ENCODE assay signal across 28 cellular contexts in genomic region chr3:77726509-77726908, GRCh38.
DNase-seq lines count a peak whose midpoint lies in the region; ATAC-seq, FAIRE-seq and TF ChIP-seq lines count a peak whose summit lies in the region.
"Had no signal": no experiment of that assay in that cellular context is flagged by ENCODE, and none has a peak within 500 bp of the region (broad histone marks: within the 10 kb centered on the region; RNA-seq: fewer than 3 reads in every experiment).

No MANE protein-coding gene starts in this region.

- DNase-seq in PC-3: no peak
- DNase-seq in astrocyte (ENCODE audit: low read depth): peak; percentile 9
- peak; percentile 37 for DNase-seq in fibroblast of gingiva (ENCODE audit: low read depth)
- peak; percentile 2 for DNase-seq in hepatic stellate cell (ENCODE audit: low spot score)
- no peak for DNase-seq in trophoblast cell
- no peak for DNase-seq in NCI-H446 treated with DMSO at 0.1 percent for 48 hours (lab: John Stamatoyannopoulos, UW)
- DNase-seq: CD8-positive, alpha-beta T cell; DMS 273 treated with DMSO at 0.1 percent for 48 hours; DMS79; EL; GDM1; H9; MV-4-11; NCI-H1105; NCI-H1436 treated with DMSO at 0.1 percent for 48 hours; NCI-H1930; NCI-H2107; NCI-H524 treated with DMSO at 0.1 percent for 48 hours; NCI-H82; NK-92 treated with Interleukin-12 subunit alpha and Interleukin-12 subunit beta, amount 100 ng/mL, for 24 hours; RPMI8226; SHP77 treated with DMSO at 0.1 percent for 48 hours had no signal

- BruUV-seq in PC-3 (replicated peaks; lab: Mats Ljungman, UMichigan): no TSS peak

- H2BK120ac ChIP-seq in trophoblast cell (ENCODE audit: insufficient read depth, low read length, poor library complexity): no peak overlapping the region

- no CpG with 5 or more reads among the region's 1 CpG for WGBS in trophoblast cell (ENCODE audit: extremely low coverage, insufficient coverage, insufficient read length)

- H3K4me1 ChIP-seq in PC-3 (ENCODE audit: insufficient read depth, low read length): no peaks in the 10 kb centered on the region
- H3K4me1 ChIP-seq in astrocyte (ENCODE audit: insufficient read depth, low read length): peaks cover 2% of the 10 kb centered on the region
- no peaks in the 10 kb centered on the region for H3K4me1 ChIP-seq in trophoblast cell (ENCODE audit: control insufficient read depth in 1 of 2, insufficient read depth in 2 of 2, low read length in 2 of 2)

- no peak overlapping the region for H3K4me3 ChIP-seq in PC-3 (ENCODE audit: low read length)
- H3K4me3 ChIP-seq in astrocyte (ENCODE audit: insufficient read depth, low read depth, low read length): no peak overlapping the region
- no peak overlapping the region for H3K4me3 ChIP-seq in trophoblast cell (ENCODE audit: low read depth, low read length)
- H3K4me3 ChIP-seq: GM12878, GM23338, K562 had no signal

- H3K27me3 ChIP-seq in PC-3 (ENCODE audit: low read length) (no peaks in the 10 kb centered on the region), astrocyte (ENCODE audit: insufficient read depth, low read length) (no peaks in the 10 kb centered on the region), trophoblast cell (ENCODE audit: insufficient read depth, low read length) (no peaks in the 10 kb centered on the region)

- H3F3A ChIP-seq in PC-3 (ENCODE audit: low read length, unreplicated experiment): no peaks in the 10 kb centered on the region

- H3K9me3 ChIP-seq in PC-3 (ENCODE audit: low read length): no peaks in the 10 kb centered on the region
- H3K9me3 ChIP-seq in astrocyte (ENCODE audit: insufficient read depth, low read depth, low read length): no peaks in the 10 kb centered on the region
- H3K9me3 ChIP-seq in trophoblast cell (ENCODE audit: insufficient read depth, low read depth, low read length): no peaks in the 10 kb centered on the region

- no peak overlapping the region for H4K8ac ChIP-seq in trophoblast cell (ENCODE audit: low read depth, low read length)

- H3K4me2 ChIP-seq in PC-3 (ENCODE audit: low read length) (no peak overlapping the region), astrocyte (ENCODE audit: low read length) (no peak overlapping the region), trophoblast cell (ENCODE audit: low read length) (no peak overlapping the region)
- H3K4me2 ChIP-seq: GM23338 had no signal

- no peak overlapping the region for H2BK5ac ChIP-seq in trophoblast cell (ENCODE audit: low read depth, low read length, poor library complexity)

- H2AFZ ChIP-seq in PC-3 (ENCODE audit: low read length): no peak overlapping the region
- no peak overlapping the region for H2AFZ ChIP-seq in astrocyte (ENCODE audit: low read depth, low read length)
- H2AFZ ChIP-seq in trophoblast cell (ENCODE audit: insufficient read depth, low read length, poor library complexity): no peak overlapping the region
- H2AFZ ChIP-seq: GM23338 had no signal

- H3K4me1 Mint-ChIP-seq in astrocyte (ENCODE audit: low read depth, unreplicated experiment): no peaks in the 10 kb centered on the region
- H3K4me1 Mint-ChIP-seq: GM23338, H9 had no signal

- no peaks in the 10 kb centered on the region for H3K36me3 ChIP-seq in PC-3 (ENCODE audit: low read depth, low read length)
- no peaks in the 10 kb centered on the region for H3K36me3 ChIP-seq in astrocyte (ENCODE audit: insufficient read depth, low read length)
- H3K36me3 ChIP-seq in trophoblast cell (ENCODE audit: control insufficient read depth in 1 of 2, insufficient read depth in 2 of 2, low read length in 2 of 2): no peaks in the 10 kb centered on the region

- no peak overlapping the region for H3K23ac ChIP-seq in trophoblast cell (ENCODE audit: low read length)

- no peak overlapping the region for H4K12ac ChIP-seq in trophoblast cell (ENCODE audit: low read depth, low read length)

- H3K9me3 Mint-ChIP-seq in astrocyte (ENCODE audit: unreplicated experiment): no peaks in the 10 kb centered on the region
- H3K9me3 Mint-ChIP-seq: GM23338 had no signal

- no peak overlapping the region for H3K27ac Mint-ChIP-seq in astrocyte (ENCODE audit: unreplicated experiment)
- H3K27ac Mint-ChIP-seq: CD8-positive, alpha-beta T cell; GM23338; H9 had no signal

- 0 out of 2 replicates have a peak, but pooled peaks have one; percentile 49 for ATAC-seq in PC-3
- ATAC-seq in HG02970 (IDR thresholded peaks at IDR 0.05; ENCODE audit: low FRiP score, unreplicated experiment): no peak
- ATAC-seq: CD8-positive, alpha-beta T cell; GM12878; GM23338; K562 had no signal

- no peak for TF ChIP-seq CTCF in PC-3 (conservative IDR thresholded peaks at IDR 0.05; ENCODE audit: low read depth, low read length)
- no peak for TF ChIP-seq CTCF in astrocyte (IDR thresholded peaks at IDR 0.05; ENCODE audit: insufficient read depth, low read depth, low read length)

- CTCF ChIA-PET in PC-3 (lab: Charles Lee): no interaction called here

- no peaks in the 10 kb centered on the region for H3K27me3 Mint-ChIP-seq in astrocyte (ENCODE audit: low read depth, unreplicated experiment)

- H3K79me1 ChIP-seq in trophoblast cell (ENCODE audit: low read length): no peaks in the 10 kb centered on the region

- H3K9me2 ChIP-seq in PC-3 (replicated peaks; ENCODE audit: low read length): no peaks in the 10 kb centered on the region

- no peak overlapping the region for H3K4me3 Mint-ChIP-seq in astrocyte (ENCODE audit: unreplicated experiment)
- H3K4me3 Mint-ChIP-seq: CD8-positive, alpha-beta T cell; GM23338; H9 had no signal

- no peak overlapping the region for H3K4ac ChIP-seq in trophoblast cell (ENCODE audit: low read depth, low read length)

- H2BK12ac ChIP-seq in trophoblast cell (ENCODE audit: low read length): no peak overlapping the region

- H3K18ac ChIP-seq in trophoblast cell (ENCODE audit: low read length): no peak overlapping the region

- no peaks in the 10 kb centered on the region for H4K20me1 ChIP-seq in PC-3 (ENCODE audit: low read length)
- no peaks in the 10 kb centered on the region for H4K20me1 ChIP-seq in astrocyte (ENCODE audit: insufficient read depth, low read length)

- POLR2A ChIA-PET in PC-3 (lab: Charles Lee; ENCODE audit: unreplicated experiment): no interaction called here

- no peak overlapping the region for H4K91ac ChIP-seq in trophoblast cell (ENCODE audit: low read depth, low read length)

- FAIRE-seq in astrocyte (lab: Jason Lieb, UNC): no peak
- FAIRE-seq: GM12878, HTR-8/SVneo, K562 had no signal

- intact Hi-C loops in PC-3 (cut with micrococcal nuclease): no loop called here

- no peak overlapping the region for H2AK5ac ChIP-seq in trophoblast cell (ENCODE audit: low read length)

- no peak overlapping the region for H3K14ac ChIP-seq in trophoblast cell (ENCODE audit: low read length)

- H3K27ac ChIP-seq in PC-3 (ENCODE audit: low read length) (no peak overlapping the region), astrocyte (ENCODE audit: low read depth, low read length) (no peak overlapping the region), trophoblast cell (ENCODE audit: low read depth, low read length) (no peak overlapping the region)
- H3K27ac ChIP-seq: C4-2B had no signal

- no peaks in the 10 kb centered on the region for H3K79me2 ChIP-seq in PC-3 (ENCODE audit: low read length)
- H3K79me2 ChIP-seq in astrocyte (ENCODE audit: insufficient read depth, low read length): no peaks in the 10 kb centered on the region
- H3K79me2 ChIP-seq in trophoblast cell (ENCODE audit: control insufficient read depth, insufficient read depth, low read length, poor library complexity): no peaks in the 10 kb centered on the region

- H3K36me3 Mint-ChIP-seq in astrocyte (ENCODE audit: low read depth, unreplicated experiment): no peaks in the 10 kb centered on the region
- H3K36me3 Mint-ChIP-seq: CD8-positive, alpha-beta T cell had no signal

- H3K9ac ChIP-seq in PC-3 (ENCODE audit: low read length) (no peak overlapping the region), astrocyte (ENCODE audit: low read length) (no peak overlapping the region), trophoblast cell (ENCODE audit: low read length) (no peak overlapping the region)

Comparison
In these comparisons a context has a peak if more than half of its experiments do, and no peak if none do; other contexts are left out.
1. DNase-seq: peak in astrocyte (single experiment), fibroblast of gingiva (single experiment) and hepatic stellate cell (single experiment); none in PC-3 (single experiment), trophoblast cell (0 of 2) and NCI-H446 treated with DMSO at 0.1 percent for 48 hours (single experiment).